In genomic region chr2:181785677-181786344, GRCh38 we compare ENCODE assay signal across 11 cellular contexts.
A peak's percentile ranks its signal among the peaks of the same experiment; 100 is the strongest.
DNase-seq lines count a peak whose midpoint lies in the region; ATAC-seq and TF ChIP-seq lines count a peak whose summit lies in the region.
"Had no signal": no experiment of that assay in that cellular context is flagged by ENCODE, and none has a peak within 500 bp of the region (broad histone marks: within the 10 kb centered on the region; RNA-seq: fewer than 3 reads in every experiment).

No MANE protein-coding gene starts in this region.

- H3K4me1 ChIP-seq in HCT116 (ENCODE audit: control insufficient read depth in 1 of 2, insufficient read depth in 2 of 2, low read length in 2 of 2) (peaks cover 83 to 100% of the 10 kb centered on the region in 2 experiments), right cardiac atrium (ENCODE audit: control insufficient read depth, insufficient read depth, low read length) (no peaks in the 10 kb centered on the region), Peyer's patch (peaks cover 0 to 30% (median 2%) of the 10 kb centered on the region in 4 donors)
- H3K4me1 ChIP-seq: psoas muscle had no signal

- H3K27ac ChIP-seq in HCT116 (ENCODE audit: low read depth, low read length), result peak overlapping the region; percentile 92
- H3K27ac ChIP-seq in right cardiac atrium (ENCODE audit: low read length), result no peak overlapping the region
- peak overlapping the region in 1 of 4 donors; percentile 26 for H3K27ac ChIP-seq in Peyer's patch
- H3K27ac ChIP-seq: psoas muscle had no signal

- no peak; the same call in 1 of the 2 replicates for TF ChIP-seq RAD21 in HCT116 (IDR thresholded peaks at IDR 0.05; ENCODE audit: low read depth)

- H3K79me2 ChIP-seq in HCT116 (ENCODE audit: insufficient read depth, low read length), result peaks cover 27% of the 10 kb centered on the region

- BruUV-seq in HCT116 (replicated peaks; lab: Mats Ljungman, UMichigan), result TSS peak; percentile 53

- peak overlapping the region; percentile 59 for H3K4me2 ChIP-seq in HCT116 (ENCODE audit: low read length)

- H3K4me3 ChIP-seq in HCT116 (replicated peaks in 1 of 2; ENCODE audit: low read depth in 1 of 2, low read length in 2 of 2) (no peak overlapping the region), fibroblast of villous mesenchyme (ENCODE audit: low read depth, low read length) (no peak overlapping the region), right cardiac atrium (ENCODE audit: low read length) (no peak overlapping the region), Peyer's patch (no peak overlapping the region)
- H3K4me3 ChIP-seq: psoas muscle had no signal

- POLR2A ChIA-PET in HCT116 (lab: Charles Lee), result interaction anchor here (0.8 to 3.8 kb wide), 11 partner anchors 9 to 121 kb away, joined by 3 to 25 read pairs (median 5); partner anchors contain the start of gene ITPRID2

- TF ChIP-seq CTCF in HCT116 (IDR thresholded peaks at IDR 0.05 in 2 of 3, conservative IDR thresholded peaks at IDR 0.05 in 1 of 3; ENCODE audit: borderline replicate concordance in 1 of 3, insufficient read depth in 1 of 3, low read depth in 2 of 3, low read length in 2 of 3) (no peak), fibroblast of villous mesenchyme (IDR thresholded peaks at IDR 0.05; ENCODE audit: insufficient read depth, low read depth, low read length) (no peak), Peyer's patch (IDR thresholded peaks at IDR 0.05) (no peak)

- TF ChIP-seq POLR2A in HCT116 (IDR thresholded peaks at IDR 0.05; ENCODE audit: borderline replicate concordance, extremely low read depth, insufficient read depth, insufficient read length) (no peak), Peyer's patch (IDR thresholded peaks at IDR 0.05) (no peak)

- CTCF ChIA-PET in HCT116 (lab: Charles Lee), result interaction anchor here (1.6 kb wide), 1 partner anchor 118 kb away, joined by 4 read pairs; no protein-coding TSS in a partner anchor

- H3K9me2 ChIP-seq in HCT116 (ENCODE audit: insufficient read depth), result no peaks in the 10 kb centered on the region

- no peaks in the 10 kb centered on the region for H3K9me3 ChIP-seq in HCT116 (ENCODE audit: control insufficient read depth in 1 of 2, insufficient read depth in 1 of 2, low read depth in 1 of 2, low read length in 2 of 2)
- no peaks in the 10 kb centered on the region for H3K9me3 ChIP-seq in right cardiac atrium (ENCODE audit: control insufficient read depth, low read length)
- no peaks in the 10 kb centered on the region for H3K9me3 ChIP-seq in Peyer's patch
- H3K9me3 ChIP-seq: psoas muscle had no signal

- 80% methylated on average over 2 of the region's 2 CpGs for WGBS in right cardiac atrium

- RAD21 ChIA-PET in HCT116 (lab: Charles Lee; ENCODE audit: low non-redundant PET in 1 of 2, low total read pairs in 2 of 2, uncharacterized antibody in 2 of 2, unreplicated experiment in 2 of 2), result interaction anchor here in 1 of 2 experiments (0.8 kb wide), 1 partner anchor 147 kb away, joined by 3 read pairs; no protein-coding TSS in a partner anchor

- H4K20me1 ChIP-seq in HCT116 (ENCODE audit: insufficient read depth), result no peaks in the 10 kb centered on the region

- H3K9ac ChIP-seq in HCT116 (ENCODE audit: low read length), result peak overlapping the region; percentile 64

- DNase-seq in HCT116 (ENCODE audit: low read depth, low spot score) (peak; percentile 78), fibroblast of villous mesenchyme (ENCODE audit: low read depth) (peak; percentile 91), stromal cell of bone marrow (ENCODE audit: low read depth) (peak; percentile 50), posterior vena cava (ENCODE audit: low spot score) (no peak), right cardiac atrium (no peak), NOMO-1 treated with DMSO at 0.1 percent for 48 hours (lab: John Stamatoyannopoulos, UW; ENCODE audit: unreplicated experiment) (no peak), Peyer's patch (no peak)
- DNase-seq: NCI-H446 treated with DMSO at 0.1 percent for 48 hours, psoas muscle, SHP77 had no signal

- peak; percentile 23; the same call in 1 of the 2 replicates for ATAC-seq in HCT116
- peak; percentile 84 for ATAC-seq in SK-N-SH treated with all-trans-retinoic acid at 6 μM for 48 hours
- no peak for ATAC-seq in right cardiac atrium
- ATAC-seq: psoas muscle had no signal

- intact Hi-C loops in HCT116 (cut with micrococcal nuclease) (no loop called here), posterior vena cava (cut with DNase I) (no loop called here), right cardiac atrium (cut with DNase I) (no loop called here)

- no peak overlapping the region for H2AFZ ChIP-seq in HCT116 (ENCODE audit: low read depth, low read length, poor library complexity, severe bottlenecking)

- H3K27me3 ChIP-seq in HCT116 (ENCODE audit: insufficient read depth, low read length), result no peaks in the 10 kb centered on the region
- H3K27me3 ChIP-seq in right cardiac atrium (ENCODE audit: control insufficient read depth, insufficient read depth), result no peaks in the 10 kb centered on the region
- H3K27me3 ChIP-seq in Peyer's patch, result no peaks in the 10 kb centered on the region

- no peaks in the 10 kb centered on the region for H3K36me3 ChIP-seq in HCT116 (ENCODE audit: control insufficient read depth in 1 of 2, insufficient read depth in 2 of 2, low read length in 2 of 2)
- no peaks in the 10 kb centered on the region for H3K36me3 ChIP-seq in Peyer's patch

TF ChIP-seq in HCT116, 20 proteins besides CTCF, POLR2A, EP300 and RAD21 (continues in another document):
- TF ChIP-seq SRF (IDR thresholded peaks at IDR 0.05; ENCODE audit: low read depth) (peak; percentile 53; the same call in 1 of the 2 replicates), YY1 (IDR thresholded peaks at IDR 0.05; ENCODE audit: extremely low read depth, insufficient replicate concordance, low read depth, low read length) (peak; percentile 62), ZBTB33 (IDR thresholded peaks at IDR 0.05; ENCODE audit: extremely low read depth, insufficient replicate concordance, low read length) (peak; percentile 14), EZH2phosphoT487 (IDR thresholded peaks at IDR 0.05; ENCODE audit: borderline replicate concordance) (no peak), SP1 (IDR thresholded peaks at IDR 0.05; ENCODE audit: low read depth) (peak; percentile 75), CBX3 (IDR thresholded peaks at IDR 0.05; ENCODE audit: low read depth) (0 out of 2 replicates have a peak, but pooled peaks have one; percentile 25), POLR2AphosphoS5 (IDR thresholded peaks at IDR 0.05; ENCODE audit: low read depth, low read length) (peak; percentile 28; the same call in 1 of the 2 replicates), CEBPB (IDR thresholded peaks at IDR 0.05; ENCODE audit: low read depth) (peak; percentile 87), ELF1 (IDR thresholded peaks at IDR 0.05; ENCODE audit: borderline replicate concordance, low read depth) (no peak), JUND (IDR thresholded peaks at IDR 0.05) (peak; percentile 69)

TF ChIP-seq in SK-N-SH treated with all-trans-retinoic acid at 6 μM for 48 hours, 23 proteins besides CTCF, POLR2A, EP300 and RAD21:
- 0 out of 2 replicates have a peak, but pooled peaks have one; percentile 12 for TF ChIP-seq ISL1 (CRISPR knock-in tag; IDR thresholded peaks at IDR 0.05)
- TF ChIP-seq TCF4 (CRISPR knock-in tag; IDR thresholded peaks at IDR 0.05; ENCODE audit: borderline replicate concordance), result no peak

Comparison
In these comparisons a context has a peak if more than half of its experiments do, and no peak if none do; other contexts are left out.
1. ATAC-seq: peak in HCT116 (single experiment) and SK-N-SH treated with all-trans-retinoic acid at 6 μM for 48 hours (single experiment); none in right cardiac atrium (0 of 2).
2. DNase-seq: peak in HCT116 (single experiment), fibroblast of villous mesenchyme (single experiment) and stromal cell of bone marrow (single experiment); none in posterior vena cava (single experiment), right cardiac atrium (0 of 3), NOMO-1 treated with DMSO at 0.1 percent for 48 hours (single experiment) and Peyer's patch (0 of 3).